In genomic region chr1:20695503-20695902, GRCh38 we compare ENCODE assay signal across 18 cellular contexts. TPM values are rescaled to one million over a fixed set of nuclear protein-coding genes. Genes with fewer than 3 reads are reported as not detected.
A peak's percentile ranks its signal among the peaks of the same experiment; 100 is the strongest.
DNase-seq lines count a peak whose midpoint lies in the region; ATAC-seq and TF ChIP-seq lines count a peak whose summit lies in the region.
"Had no signal": no experiment of that assay in that cellular context is flagged by ENCODE, and none has a peak within 500 bp of the region (broad histone marks: within the 10 kb centered on the region; RNA-seq: fewer than 3 reads in every experiment).

No MANE protein-coding gene starts in this region.

- H3K4me3 Mint-ChIP-seq in CD4-positive, CD25-positive, alpha-beta regulatory T cell, result peak overlapping the region in 3 of 4 donors; percentile 86 to 91 (median 89)
- peak overlapping the region; percentile 15 for H3K4me3 Mint-ChIP-seq in activated T-helper 1 cell treated with anti-CD3 and anti-CD28 coated beads, Interleukin-12 subunit alpha, Interleukin-12 subunit beta, Interleukin-2, Interleukin-4 antibody, amounts not matched to agents 30 ng/mL and 10 ng/mL and 1 ng/mL, durations not matched to agents 14 hours and 24 hours and 36 hours
- peak overlapping the region in 7 of 10 donors; percentile 54 to 90 (median 88) for H3K4me3 Mint-ChIP-seq in naive thymus-derived CD4-positive, alpha-beta T cell

- peaks cover 0 to 8% (median 3%) of the 10 kb centered on the region in 4 donors for H3K4me1 Mint-ChIP-seq in CD4-positive, CD25-positive, alpha-beta regulatory T cell
- peaks cover 12% of the 10 kb centered on the region for H3K4me1 Mint-ChIP-seq in activated T-helper 1 cell treated with anti-CD3 and anti-CD28 coated beads, Interleukin-12 subunit alpha, Interleukin-12 subunit beta, Interleukin-2, Interleukin-4 antibody, amounts not matched to agents 30 ng/mL and 10 ng/mL and 1 ng/mL, durations not matched to agents 14 hours and 24 hours and 36 hours (ENCODE audit: low read depth)
- peaks cover 3 to 8% (median 4%) of the 10 kb centered on the region in 7 donors for H3K4me1 Mint-ChIP-seq in naive thymus-derived CD4-positive, alpha-beta T cell

- ATAC-seq in CD4-positive, CD25-positive, alpha-beta regulatory T cell (ENCODE audit: low read depth in 2 of 2), result no peak
- no peak for ATAC-seq in naive thymus-derived CD4-positive, alpha-beta T cell
- no peak for ATAC-seq in HG02642 (IDR thresholded peaks at IDR 0.05; ENCODE audit: poor library complexity, unreplicated experiment)
- no peak for ATAC-seq in gastroesophageal sphincter

- H3K36me3 ChIP-seq in ACC112 (ENCODE audit: insufficient read depth, low read length) (no peaks in the 10 kb centered on the region), gastroesophageal sphincter (no peaks in the 10 kb centered on the region)
- no peaks in the 10 kb centered on the region for H3K36me3 ChIP-seq in CD4-positive, CD25-positive, alpha-beta regulatory T cell (ENCODE audit: control insufficient read depth, insufficient read depth, low read length)
- H3K36me3 ChIP-seq in naive thymus-derived CD4-positive, alpha-beta T cell (ENCODE audit: control insufficient read depth in 2 of 3, insufficient read depth in 3 of 3, low read length in 3 of 3), result no peaks in the 10 kb centered on the region

- H3K9me3 ChIP-seq in CD4-positive, CD25-positive, alpha-beta regulatory T cell (ENCODE audit: control insufficient read depth in 2 of 2, low read length in 2 of 2), result no peaks in the 10 kb centered on the region
- no peaks in the 10 kb centered on the region for H3K9me3 ChIP-seq in naive thymus-derived CD4-positive, alpha-beta T cell (ENCODE audit: control insufficient read depth in 2 of 3, low read length in 3 of 3)
- H3K9me3 ChIP-seq in gastroesophageal sphincter, result peaks cover 0 to 7% (median 0%) of the 10 kb centered on the region in 3 donors

- H3K4me1 ChIP-seq in ACC112 (ENCODE audit: control insufficient read depth, insufficient read depth, low read length, unreplicated experiment) (peaks cover 14% of the 10 kb centered on the region), gastroesophageal sphincter (peaks cover 0 to 28% (median 0%) of the 10 kb centered on the region in 3 donors)
- H3K4me1 ChIP-seq in CD4-positive, CD25-positive, alpha-beta regulatory T cell (ENCODE audit: control insufficient read depth, insufficient read depth, low read length, poor library complexity, severe bottlenecking), result peaks cover 10% of the 10 kb centered on the region
- peaks cover 0 to 5% of the 10 kb centered on the region in 2 donors for H3K4me1 ChIP-seq in naive thymus-derived CD4-positive, alpha-beta T cell (ENCODE audit: control insufficient read depth in 2 of 2, insufficient read depth in 2 of 2, low read length in 2 of 2)

- intact Hi-C loops in activated T-helper 1 cell treated with anti-CD3 and anti-CD28 coated beads, Interleukin-12 subunit alpha, Interleukin-12 subunit beta, Interleukin-2, Interleukin-4 antibody, amounts not matched to agents 30 ng/mL and 10 ng/mL and 1 ng/mL, durations not matched to agents 14 hours and 24 hours and 36 hours (cut with micrococcal nuclease), result no loop called here
- intact Hi-C loops in naive thymus-derived CD4-positive, alpha-beta T cell (cut with micrococcal nuclease), result no loop called here

- H2AFZ ChIP-seq in ACC112 (ENCODE audit: low read length, unreplicated experiment), result peak overlapping the region; percentile 11

- H3K36me3 Mint-ChIP-seq in CD4-positive, CD25-positive, alpha-beta regulatory T cell, result no peaks in the 10 kb centered on the region
- H3K36me3 Mint-ChIP-seq in activated T-helper 1 cell treated with anti-CD3 and anti-CD28 coated beads, Interleukin-12 subunit alpha, Interleukin-12 subunit beta, Interleukin-2, Interleukin-4 antibody, amounts not matched to agents 30 ng/mL and 10 ng/mL and 1 ng/mL, durations not matched to agents 14 hours and 24 hours and 36 hours (ENCODE audit: low read depth), result no peaks in the 10 kb centered on the region
- no peaks in the 10 kb centered on the region for H3K36me3 Mint-ChIP-seq in naive thymus-derived CD4-positive, alpha-beta T cell

- DNase-seq in CD4-positive, CD25-positive, alpha-beta regulatory T cell, result no peak
- DNase-seq in activated T-helper 1 cell treated with anti-CD3 and anti-CD28 coated beads, Interleukin-12 subunit alpha, Interleukin-12 subunit beta, Interleukin-2, Interleukin-4 antibody, amounts not matched to agents 30 ng/mL and 10 ng/mL and 1 ng/mL, durations not matched to agents 14 hours and 24 hours and 36 hours (ENCODE audit: low spot score), result no peak
- DNase-seq in naive thymus-derived CD4-positive, alpha-beta T cell, result no peak
- no peak for DNase-seq in kidney tubule cell (ENCODE audit: low spot score)
- DNase-seq: C1 segment of cervical spinal cord; Calu3; DMS79; KBM-7; NCI-H146; NCI-H2227 treated with DMSO at 0.1 percent for 48 hours; NCI-H526; NK-92 treated with Interleukin-12 subunit alpha and Interleukin-12 subunit beta, amount 100 ng/mL, for 24 hours; OCI-M1; RPMI8226 had no signal

- H3K4me3 ChIP-seq in ACC112 (ENCODE audit: low read depth, low read length) (no peak overlapping the region), gastroesophageal sphincter (no peak overlapping the region)
- H3K4me3 ChIP-seq in CD4-positive, CD25-positive, alpha-beta regulatory T cell (ENCODE audit: low read depth, low read length), result no peak overlapping the region
- H3K4me3 ChIP-seq in naive thymus-derived CD4-positive, alpha-beta T cell (ENCODE audit: low read length), result no peak overlapping the region
- H3K4me3 ChIP-seq: GM12878 had no signal

- CTCF ChIA-PET in naive thymus-derived CD4-positive, alpha-beta T cell (lab: Charles Lee), result interaction anchor here (0.5 to 5.4 kb wide), 2 partner anchors 55 to 500 kb away, joined by 5 to 64 read pairs; no protein-coding TSS in a partner anchor

- peaks cover 0 to 1% (median 0%) of the 10 kb centered on the region in 7 donors for H3K9me3 Mint-ChIP-seq in CD4-positive, CD25-positive, alpha-beta regulatory T cell
- no peaks in the 10 kb centered on the region for H3K9me3 Mint-ChIP-seq in activated T-helper 1 cell treated with anti-CD3 and anti-CD28 coated beads, Interleukin-12 subunit alpha, Interleukin-12 subunit beta, Interleukin-2, Interleukin-4 antibody, amounts not matched to agents 30 ng/mL and 10 ng/mL and 1 ng/mL, durations not matched to agents 14 hours and 24 hours and 36 hours
- no peaks in the 10 kb centered on the region for H3K9me3 Mint-ChIP-seq in naive thymus-derived CD4-positive, alpha-beta T cell

- H3K79me2 ChIP-seq in ACC112 (ENCODE audit: control insufficient read depth, insufficient read depth, low read length, unreplicated experiment), result no peaks in the 10 kb centered on the region

- 80 to 81% methylated on average over 9 to 10 of the region's 10 CpGs for WGBS in gastroesophageal sphincter (ENCODE audit: low coverage in 1 of 2), 2 donors

- TF ChIP-seq POLR2A in gastroesophageal sphincter (IDR thresholded peaks at IDR 0.05), result no peak

- no peak for TF ChIP-seq EP300 in gastroesophageal sphincter (IDR thresholded peaks at IDR 0.05)

- no peak overlapping the region for H3K27ac Mint-ChIP-seq in CD4-positive, CD25-positive, alpha-beta regulatory T cell
- no peak overlapping the region for H3K27ac Mint-ChIP-seq in activated T-helper 1 cell treated with anti-CD3 and anti-CD28 coated beads, Interleukin-12 subunit alpha, Interleukin-12 subunit beta, Interleukin-2, Interleukin-4 antibody, amounts not matched to agents 30 ng/mL and 10 ng/mL and 1 ng/mL, durations not matched to agents 14 hours and 24 hours and 36 hours
- H3K27ac Mint-ChIP-seq in naive thymus-derived CD4-positive, alpha-beta T cell, result no peak overlapping the region

- POLR2A ChIA-PET in naive thymus-derived CD4-positive, alpha-beta T cell (lab: Charles Lee), result no interaction called here

- TF ChIP-seq CTCF in gastroesophageal sphincter (IDR thresholded peaks at IDR 0.05), result no peak

- no peak overlapping the region for H3K27ac ChIP-seq in ACC112 (ENCODE audit: low read depth, low read length)
- H3K27ac ChIP-seq in CD4-positive, CD25-positive, alpha-beta regulatory T cell (ENCODE audit: insufficient read depth, low read length, poor library complexity, severe bottlenecking), result no peak overlapping the region
- no peak overlapping the region for H3K27ac ChIP-seq in naive thymus-derived CD4-positive, alpha-beta T cell (ENCODE audit: low read depth, low read length)
- no peak overlapping the region for H3K27ac ChIP-seq in gastroesophageal sphincter

- peaks cover 22% of the 10 kb centered on the region for H3K27me3 Mint-ChIP-seq in CD4-positive, CD25-positive, alpha-beta regulatory T cell
- H3K27me3 Mint-ChIP-seq in activated T-helper 1 cell treated with anti-CD3 and anti-CD28 coated beads, Interleukin-12 subunit alpha, Interleukin-12 subunit beta, Interleukin-2, Interleukin-4 antibody, amounts not matched to agents 30 ng/mL and 10 ng/mL and 1 ng/mL, durations not matched to agents 14 hours and 24 hours and 36 hours (ENCODE audit: insufficient read depth), result peaks cover 6% of the 10 kb centered on the region
- peaks cover 0 to 7% (median 0%) of the 10 kb centered on the region in 5 donors for H3K27me3 Mint-ChIP-seq in naive thymus-derived CD4-positive, alpha-beta T cell

- H3K27me3 ChIP-seq in ACC112 (ENCODE audit: insufficient read depth, low read length) (no peaks in the 10 kb centered on the region), gastroesophageal sphincter (no peaks in the 10 kb centered on the region)
- no peaks in the 10 kb centered on the region for H3K27me3 ChIP-seq in CD4-positive, CD25-positive, alpha-beta regulatory T cell (ENCODE audit: control insufficient read depth, insufficient read depth, low read length)
- H3K27me3 ChIP-seq in naive thymus-derived CD4-positive, alpha-beta T cell (ENCODE audit: control insufficient read depth in 2 of 2, insufficient read depth in 2 of 2, low read length in 2 of 2), result no peaks in the 10 kb centered on the region

RNA-seq across cellular contexts. Expression of gene KIF17, which starts 22.3 kb away (rescaled TPM):
- total RNA-seq in CD4-positive, CD25-positive, alpha-beta regulatory T cell, result not detected
- polyA plus RNA-seq in CD4-positive, CD25-positive, alpha-beta regulatory T cell, result not detected
- total RNA-seq in activated T-helper 1 cell treated with anti-CD3 and anti-CD28 coated beads, Interleukin-12 subunit alpha, Interleukin-12 subunit beta, Interleukin-2, Interleukin-4 antibody, amounts not matched to agents 30 ng/mL and 10 ng/mL and 1 ng/mL, durations not matched to agents 14 hours and 24 hours and 36 hours, result not detected in 2 replicates
- total RNA-seq in naive thymus-derived CD4-positive, alpha-beta T cell, result not detected
- polyA plus RNA-seq in naive thymus-derived CD4-positive, alpha-beta T cell, result not detected
- 10 to 100 TPM in 2 of 4 donors, 1 to 10 TPM in 1, under 1 TPM in 1; 0.47 to 11.8 (median 7.5) TPM for total RNA-seq in gastroesophageal sphincter
- total RNA-seq: Calu3 had no signal

RNA-seq across cellular contexts. Expression of gene DDOST, which starts 34.3 kb away (rescaled TPM):
- 103 TPM for total RNA-seq in CD4-positive, CD25-positive, alpha-beta regulatory T cell
- 100 to 1,000 TPM; 254 to 283 (median 259) TPM for polyA plus RNA-seq in CD4-positive, CD25-positive, alpha-beta regulatory T cell
- 167 and 174 TPM in 2 replicates for total RNA-seq in activated T-helper 1 cell treated with anti-CD3 and anti-CD28 coated beads, Interleukin-12 subunit alpha, Interleukin-12 subunit beta, Interleukin-2, Interleukin-4 antibody, amounts not matched to agents 30 ng/mL and 10 ng/mL and 1 ng/mL, durations not matched to agents 14 hours and 24 hours and 36 hours
- 100 to 1,000 TPM in 4 of 5 experiments, 10 to 100 TPM in 1; 96.9 to 173 (median 109) TPM for total RNA-seq in naive thymus-derived CD4-positive, alpha-beta T cell
- polyA plus RNA-seq in naive thymus-derived CD4-positive, alpha-beta T cell, result 100 to 1,000 TPM; 194 to 223 TPM
- 100 to 1,000 TPM in 3 of 4 donors, 10 to 100 TPM in 1; 83.4 to 116 (median 110) TPM for total RNA-seq in gastroesophageal sphincter

RNA-seq across cellular contexts. Expression of gene SH2D5, which starts 37.0 kb away (rescaled TPM):
- total RNA-seq in CD4-positive, CD25-positive, alpha-beta regulatory T cell, result not detected
- not detected for polyA plus RNA-seq in CD4-positive, CD25-positive, alpha-beta regulatory T cell
- total RNA-seq in activated T-helper 1 cell treated with anti-CD3 and anti-CD28 coated beads, Interleukin-12 subunit alpha, Interleukin-12 subunit beta, Interleukin-2, Interleukin-4 antibody, amounts not matched to agents 30 ng/mL and 10 ng/mL and 1 ng/mL, durations not matched to agents 14 hours and 24 hours and 36 hours, result 0.08 and 0.15 TPM in 2 replicates
- total RNA-seq in naive thymus-derived CD4-positive, alpha-beta T cell, result under 1 TPM in 2 of 5 experiments, not detected in 3; 0.35 TPM
- not detected for polyA plus RNA-seq in naive thymus-derived CD4-positive, alpha-beta T cell
- 1 to 10 TPM in 2 of 4 donors, under 1 TPM in 2; 0.47 to 6.9 (median 1.1) TPM for total RNA-seq in gastroesophageal sphincter

Comparison
In these comparisons a context has a peak if more than half of its experiments do, and no peak if none do; other contexts are left out.
1. H3K4me3 Mint-ChIP-seq: peak in every context shown above with its lines; median percentile 89 in CD4-positive, CD25-positive, alpha-beta regulatory T cell; 88 in naive thymus-derived CD4-positive, alpha-beta T cell; 15 in activated T-helper 1 cell treated with anti-CD3 and anti-CD28 coated beads, Interleukin-12 subunit alpha, Interleukin-12 subunit beta, Interleukin-2, Interleukin-4 antibody, amounts not matched to agents 30 ng/mL and 10 ng/mL and 1 ng/mL, durations not matched to agents 14 hours and 24 hours and 36 hours.